ENCODE assay signal across 32 cellular contexts in the genomic region with DNA sequence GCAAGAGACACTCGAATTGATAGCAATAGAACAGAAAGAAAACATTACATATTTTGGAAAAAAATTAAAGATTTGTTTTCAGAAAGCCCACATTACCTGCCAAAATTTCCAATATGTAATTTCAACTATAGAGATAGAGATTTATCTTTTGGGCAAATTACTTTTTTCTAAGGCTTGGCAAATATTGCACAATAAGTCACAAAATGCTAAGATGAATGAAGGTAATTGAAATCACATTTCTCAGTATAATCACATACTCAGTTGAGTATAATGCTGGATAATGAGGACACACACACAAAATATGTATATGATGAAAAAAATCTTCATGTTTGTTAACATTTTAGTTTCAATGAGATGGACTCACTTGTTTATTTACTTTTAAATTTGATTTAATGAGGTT.
DNase-seq lines count a peak whose midpoint lies in the region; ATAC-seq, FAIRE-seq and TF ChIP-seq lines count a peak whose summit lies in the region.
"Had no signal": no experiment of that assay in that cellular context is flagged by ENCODE, and none has a peak within 500 bp of the region (broad histone marks: within the 10 kb centered on the region; RNA-seq: fewer than 3 reads in every experiment).

No MANE protein-coding gene starts in this region.

- POLR2A ChIA-PET in HepG2 (lab: Yijun Ruan, JAX) = no interaction called here
- POLR2A ChIA-PET in IMR-90 (lab: Charles Lee; ENCODE audit: unreplicated experiment) = no interaction called here

- TF ChIP-seq RAD21 in HepG2 (CRISPR knock-in tag; IDR thresholded peaks at IDR 0.05) = no peak
- no peak for TF ChIP-seq RAD21 in IMR-90 (IDR thresholded peaks at IDR 0.05; ENCODE audit: low read length)

- no peak overlapping the region for H3K56ac ChIP-seq in IMR-90 (ENCODE audit: extremely low read depth, insufficient read depth, low read length)

- H2BK120ac ChIP-seq in IMR-90 (ENCODE audit: low read depth, low read length) = no peak overlapping the region

- H3K9me1 ChIP-seq in IMR-90 (ENCODE audit: insufficient read depth, low read length) = no peaks in the 10 kb centered on the region

- TF ChIP-seq POLR2A in HepG2 (IDR thresholded peaks at IDR 0.05; ENCODE audit: insufficient read depth in 1 of 2, low read depth in 2 of 2, low read length in 2 of 2) (no peak), right lobe of liver (IDR thresholded peaks at IDR 0.05) (no peak), IMR-90 (IDR thresholded peaks at IDR 0.05; ENCODE audit: low read depth, low read length) (no peak)

- H3K9ac ChIP-seq in HepG2 (ENCODE audit: insufficient read depth, low read depth, low read length) (no peak overlapping the region), IMR-90 (ENCODE audit: low read depth, low read length) (no peak overlapping the region)
- H3K9ac ChIP-seq: BLaER1; BLaER1 treated with 17β-estradiol and CSF1 and Interleukin-3, amounts not matched to agents 10 nM and 100 nM had no signal

- TF ChIP-seq CTCF in HepG2 (CRISPR knock-in tag; IDR thresholded peaks at IDR 0.05) (no peak), right lobe of liver (IDR thresholded peaks at IDR 0.05) (no peak), IMR-90 (conservative IDR thresholded peaks at IDR 0.05; ENCODE audit: low read depth, low read length) (no peak), pancreas (IDR thresholded peaks at IDR 0.05) (no peak)

- H4K5ac ChIP-seq in IMR-90 (ENCODE audit: low read depth, low read length) = no peak overlapping the region

- H2BK20ac ChIP-seq in IMR-90 (ENCODE audit: low read depth, low read length) = no peak overlapping the region

- DNase-seq in HepG2 (ENCODE audit: low spot score) (no peak), right lobe of liver (no peak), IMR-90 (no peak), pancreas (no peak), caudate nucleus (lab: John Stamatoyannopoulos, UW) (no peak), small intestine (no peak)
- DNase-seq: 8988T; ACHN; AML-193; BE2C; C1 segment of cervical spinal cord; Caco-2; Calu3; CD4-positive, alpha-beta memory T cell; CD4-positive, alpha-beta T cell; CD4-positive, CD25-positive, alpha-beta regulatory T cell; CD8-positive, alpha-beta memory T cell; CD8-positive, alpha-beta T cell; COR-L47; DMS 273 treated with DMSO at 0.1 percent for 48 hours; DMS153; DMS53; DMS79; DMS79 treated with DMSO at 0.1 percent for 48 hours; DND-41; EL had no signal

- TF ChIP-seq EP300 in HepG2 (IDR thresholded peaks at IDR 0.05; ENCODE audit: low read depth in 2 of 2, low read length in 2 of 2) = no peak
- no peak for TF ChIP-seq EP300 in HepG2 (CRISPR knock-in tag; IDR thresholded peaks at IDR 0.05; ENCODE audit: borderline replicate concordance)

- H3K27ac ChIP-seq in HepG2 (ENCODE audit: extremely low read length, insufficient read depth, low read length) (no peak overlapping the region), right lobe of liver (no peak overlapping the region), IMR-90 (ENCODE audit: insufficient read depth, low read length) (no peak overlapping the region), pancreas (no peak overlapping the region), caudate nucleus (ENCODE audit: low read depth, low read length) (no peak overlapping the region), small intestine (ENCODE audit: low read depth in 1 of 2, low read length in 1 of 2) (no peak overlapping the region)
- H3K27ac ChIP-seq: 22Rv1; A549; BLaER1; BLaER1 treated with 17β-estradiol and CSF1 and Interleukin-3, amounts not matched to agents 10 nM and 100 nM; C4-2B had no signal

- no peak overlapping the region for H3K18ac ChIP-seq in IMR-90 (ENCODE audit: low read depth, low read length)

- H3K4me1 ChIP-seq in HepG2 (ENCODE audit: insufficient read depth, low read length) = no peaks in the 10 kb centered on the region
- no peaks in the 10 kb centered on the region for H3K4me1 ChIP-seq in right lobe of liver
- no peaks in the 10 kb centered on the region for H3K4me1 ChIP-seq in IMR-90 (ENCODE audit: control insufficient read depth, insufficient read depth, low read length)
- no peaks in the 10 kb centered on the region for H3K4me1 ChIP-seq in pancreas
- no peaks in the 10 kb centered on the region for H3K4me1 ChIP-seq in small intestine (ENCODE audit: control insufficient read depth in 2 of 2, insufficient read depth in 1 of 2, low read depth in 1 of 2, low read length in 1 of 2)
- H3K4me1 ChIP-seq: A549; BE2C; BLaER1; BLaER1 treated with 17β-estradiol and CSF1 and Interleukin-3, amounts not matched to agents 10 nM and 100 nM; Caco-2 had no signal

- H4K20me1 ChIP-seq in HepG2 (ENCODE audit: insufficient read depth, low read length) (no peaks in the 10 kb centered on the region), IMR-90 (ENCODE audit: insufficient read depth, low read length) (no peaks in the 10 kb centered on the region)
- H4K20me1 ChIP-seq: BLaER1; BLaER1 treated with 17β-estradiol and CSF1 and Interleukin-3, amounts not matched to agents 10 nM and 100 nM had no signal

- H2BK15ac ChIP-seq in IMR-90 (ENCODE audit: low read depth, low read length) = no peak overlapping the region

- H4K91ac ChIP-seq in IMR-90 (ENCODE audit: insufficient read depth, low read depth, low read length) = no peak overlapping the region

- H3K4me2 ChIP-seq in HepG2 (ENCODE audit: low read depth, low read length) = no peak overlapping the region
- no peak overlapping the region for H3K4me2 ChIP-seq in IMR-90 (ENCODE audit: low read depth, low read length)
- H3K4me2 ChIP-seq: A549; BLaER1; BLaER1 treated with 17β-estradiol and CSF1 and Interleukin-3, amounts not matched to agents 10 nM and 100 nM had no signal

- H3K27me3 ChIP-seq in HepG2 (ENCODE audit: control insufficient read depth in 1 of 2, insufficient read depth in 2 of 2, low read length in 2 of 2) (no peaks in the 10 kb centered on the region), right lobe of liver (no peaks in the 10 kb centered on the region), IMR-90 (ENCODE audit: control insufficient read depth, insufficient read depth, low read length) (no peaks in the 10 kb centered on the region), pancreas (peaks cover 0 to 3% (median 0%) of the 10 kb centered on the region in 4 donors), small intestine (ENCODE audit: control insufficient read depth in 2 of 2, insufficient read depth in 2 of 2, low read length in 2 of 2) (no peaks in the 10 kb centered on the region)
- H3K27me3 ChIP-seq: BE2C; BLaER1; BLaER1 treated with 17β-estradiol and CSF1 and Interleukin-3, amounts not matched to agents 10 nM and 100 nM had no signal

- in situ Hi-C loops in HepG2 (cut with HindIII; ENCODE audit: extremely low pct_ligation_motif_present, low pct_unique_long_range_greater_than_20kb) (no loop called here), IMR-90 (cut with MboI; ENCODE audit: low sequenced_read_pairs) (no loop called here)

- dilution Hi-C loops in IMR-90 (cut with HindIII; ENCODE audit: low sequenced_read_pairs, unreplicated experiment) = no loop called here

- ATAC-seq in HepG2 = no peak
- no peak for ATAC-seq in right lobe of liver
- no peak for ATAC-seq in IMR-90 (ENCODE audit: low read depth)
- no peak for ATAC-seq in pancreas
- ATAC-seq: A549; CD8-positive, alpha-beta T cell had no signal

- H2AFZ ChIP-seq in HepG2 (ENCODE audit: low read length) = no peak overlapping the region
- H2AFZ ChIP-seq in IMR-90 (replicated peaks; ENCODE audit: low read length, poor library complexity) = no peak overlapping the region

- intact Hi-C loops in HepG2 (cut with micrococcal nuclease; ENCODE audit: unreplicated experiment) (no loop called here), right lobe of liver (cut with DNase I) (no loop called here), IMR-90 (cut with micrococcal nuclease) (no loop called here), pancreas (cut with DNase I) (no loop called here)

- BruUV-seq in HepG2 (replicated peaks; lab: Mats Ljungman, UMichigan) (no TSS peak), IMR-90 (replicated peaks; lab: Mats Ljungman, UMichigan) (no TSS peak)

- H3K4me3 ChIP-seq in HepG2 (replicated peaks in 1 of 3; ENCODE audit: insufficient read depth in 1 of 3, low read depth in 2 of 3, low read length in 3 of 3) (no peak overlapping the region), right lobe of liver (no peak overlapping the region), IMR-90 (ENCODE audit: insufficient read depth, low read depth, low read length) (no peak overlapping the region), pancreas (no peak overlapping the region), small intestine (ENCODE audit: low read depth in 1 of 2, low read length in 2 of 2) (no peak overlapping the region)
- H3K4me3 ChIP-seq: A549; BLaER1; BLaER1 treated with 17β-estradiol and CSF1 and Interleukin-3, amounts not matched to agents 10 nM and 100 nM had no signal

- H4K8ac ChIP-seq in IMR-90 (ENCODE audit: low read depth in 2 of 2, low read length in 2 of 2) = no peak overlapping the region

- H2AK5ac ChIP-seq in IMR-90 (ENCODE audit: low read depth, low read length) = no peak overlapping the region

- no peak overlapping the region for H3K23ac ChIP-seq in IMR-90 (ENCODE audit: low read depth, low read length)

- H3K14ac ChIP-seq in IMR-90 (replicated peaks; ENCODE audit: low read depth, low read length) = no peak overlapping the region

- CTCF ChIA-PET in HepG2 (lab: Yijun Ruan, JAX; ENCODE audit: low intra/inter-chr PET ratio, low total read pairs) (no interaction called here), IMR-90 (lab: Yijun Ruan, JAX) (interaction anchor here (0.6 kb wide), 1 partner anchor 664 kb away, joined by 3 read pairs; no protein-coding TSS in a partner anchor)

- no peak overlapping the region for H2BK5ac ChIP-seq in IMR-90 (ENCODE audit: low read depth, low read length, poor library complexity, severe bottlenecking)

- no peak overlapping the region for H2AK9ac ChIP-seq in IMR-90 (replicated peaks; ENCODE audit: low read depth, low read length, poor library complexity)

- no peaks in the 10 kb centered on the region for H3K36me3 ChIP-seq in HepG2 (replicated peaks in 1 of 2; ENCODE audit: control insufficient read depth in 1 of 2, insufficient read depth in 2 of 2, low read length in 2 of 2)
- no peaks in the 10 kb centered on the region for H3K36me3 ChIP-seq in right lobe of liver
- no peaks in the 10 kb centered on the region for H3K36me3 ChIP-seq in IMR-90 (ENCODE audit: control insufficient read depth, insufficient read depth, low read length)
- H3K36me3 ChIP-seq in pancreas = no peaks in the 10 kb centered on the region
- no peaks in the 10 kb centered on the region for H3K36me3 ChIP-seq in small intestine (ENCODE audit: control insufficient read depth in 2 of 2, insufficient read depth in 2 of 2, low read length in 2 of 2)
- H3K36me3 ChIP-seq: BE2C; BLaER1; BLaER1 treated with 17β-estradiol and CSF1 and Interleukin-3, amounts not matched to agents 10 nM and 100 nM had no signal

- H3K9me3 ChIP-seq in HepG2 (ENCODE audit: low read length) (no peaks in the 10 kb centered on the region), right lobe of liver (no peaks in the 10 kb centered on the region), IMR-90 (ENCODE audit: control insufficient read depth, insufficient read depth, low read length) (no peaks in the 10 kb centered on the region), pancreas (no peaks in the 10 kb centered on the region), small intestine (ENCODE audit: control insufficient read depth, low read depth) (no peaks in the 10 kb centered on the region)
- H3K9me3 ChIP-seq: A549, BE2C, BLaER1, Caco-2 had no signal

- H3K79me1 ChIP-seq in IMR-90 (ENCODE audit: low read depth in 1 of 2, low read length in 2 of 2) = no peaks in the 10 kb centered on the region

- 2% methylated on average over 1 of the region's 1 CpG for WGBS in HepG2 (ENCODE audit: low lambda C conversion rate)
- 26% methylated on average over 1 of the region's 1 CpG for WGBS in right lobe of liver (ENCODE audit: insufficient coverage, low coverage, low lambda C conversion rate, missing lambda C conversion rate)
- no CpG with 5 or more reads among the region's 1 CpG for WGBS in IMR-90 (ENCODE audit: extremely low coverage in 2 of 2, insufficient read length in 1 of 2), 2 experiments
- 18 to 31% methylated on average over 1 of the region's 1 CpG for WGBS in pancreas, 2 donors
- WGBS in small intestine, 3 donors = 42 to 64% (median 51%) methylated on average over 1 of the region's 1 CpG

- FAIRE-seq in HepG2 (lab: Jason Lieb, UNC) = no peak
- FAIRE-seq in pancreas (lab: Jason Lieb, UNC) = peak; percentile 34
- no peak for FAIRE-seq in small intestine (lab: Jason Lieb, UNC)
- FAIRE-seq: A549, D721Med had no signal

- H3K79me2 ChIP-seq in HepG2 (ENCODE audit: insufficient read depth, low read length) = no peaks in the 10 kb centered on the region

- H3K4ac ChIP-seq in IMR-90 (ENCODE audit: low read depth, low read length) = no peak overlapping the region
